19 cellular contexts compared by ENCODE assay signal in genomic region chr11:2369320-2369719, GRCh38.
"Had no signal": no experiment of that assay in that cellular context is flagged by ENCODE, and none has a peak within 500 bp of the region (broad histone marks: within the 10 kb centered on the region; RNA-seq: fewer than 3 reads in every experiment).

No MANE protein-coding gene starts in this region.

- H3K27ac Mint-ChIP-seq: activated naive CD8-positive, alpha-beta T cell; naive thymus-derived CD8-positive, alpha-beta T cell; progenitor cell of endocrine pancreas; stimulated activated naive CD8-positive, alpha-beta T cell treated with anti-CD3 and anti-CD28 coated beads, Interleukin-15, Interleukin-2, amounts not matched to agents 100 ng/mL and 50 ng/mL, for 24 hours had no signal

- H3K36me3 ChIP-seq: adrenal gland, gastroesophageal sphincter, lower lobe of right lung, thyroid gland, upper lobe of right lung had no signal

- H3K4me3 ChIP-seq: adrenal gland, body of pancreas, gastroesophageal sphincter, lower lobe of right lung, SK-N-MC, thyroid gland, upper lobe of right lung had no signal

- H3K9me3 Mint-ChIP-seq: naive thymus-derived CD8-positive, alpha-beta T cell; stimulated activated naive CD8-positive, alpha-beta T cell treated with anti-CD3 and anti-CD28 coated beads, Interleukin-15, Interleukin-2, amounts not matched to agents 100 ng/mL and 50 ng/mL, for 24 hours had no signal

- DNase-seq: activated CD4-positive, alpha-beta T cell treated with anti-CD3 and anti-CD28 coated beads for 4 hours; activated CD4-positive, alpha-beta T cell treated with anti-CD3 and anti-CD28 coated beads, Interleukin-2, amount 50 U/mL, for 4 hours; activated effector memory CD4-positive, alpha-beta T cell treated with Interleukin-2 at 50 U/mL for 16 hours; activated naive CD4-positive, alpha-beta T cell treated with Interleukin-2 at 50 U/mL for 16 hours; body of pancreas; kidney glomerular epithelial cell; lower lobe of right lung; mesenchymal stem cell; naive thymus-derived CD8-positive, alpha-beta T cell; stimulated activated CD4-positive, alpha-beta T cell treated with anti-CD3 and anti-CD28 coated beads, Interleukin-2, amount 100 ng/mL, for 48 hours; thyroid gland had no signal

- H3K27ac ChIP-seq: adrenal gland, body of pancreas, gastroesophageal sphincter, lower lobe of right lung, SK-N-MC, thyroid gland, upper lobe of right lung had no signal

- H3K4me1 ChIP-seq: adrenal gland had no signal

- H3K9me3 ChIP-seq: adrenal gland, body of pancreas, gastroesophageal sphincter, lower lobe of right lung, thyroid gland, upper lobe of right lung had no signal

- ATAC-seq: body of pancreas; gastroesophageal sphincter; lower lobe of right lung; naive thymus-derived CD8-positive, alpha-beta T cell; upper lobe of right lung had no signal

- FAIRE-seq: endothelial cell of umbilical vein had no signal

- H3K27me3 Mint-ChIP-seq: activated naive CD8-positive, alpha-beta T cell; stimulated activated naive CD8-positive, alpha-beta T cell treated with anti-CD3 and anti-CD28 coated beads, Interleukin-15, Interleukin-2, amounts not matched to agents 100 ng/mL and 50 ng/mL, for 24 hours had no signal

- H3K27me3 ChIP-seq: adrenal gland, body of pancreas, gastroesophageal sphincter, thyroid gland, upper lobe of right lung had no signal

- H3K4me3 Mint-ChIP-seq: activated naive CD8-positive, alpha-beta T cell; stimulated activated naive CD8-positive, alpha-beta T cell treated with anti-CD3 and anti-CD28 coated beads, Interleukin-15, Interleukin-2, amounts not matched to agents 100 ng/mL and 50 ng/mL, for 24 hours had no signal
